Comparison of ENCODE assay signal across 7 cellular contexts in genomic region chrX:2608638-2609430, GRCh38.
DNase-seq lines count a peak whose midpoint lies in the region; ATAC-seq and TF ChIP-seq lines count a peak whose summit lies in the region.

No MANE protein-coding gene starts in this region.

- peak; percentile 81 for TF ChIP-seq POLR2A in GM18951 (IDR thresholded peaks at IDR 0.05; ENCODE audit: extremely low read depth, insufficient read depth, insufficient read length)
- no peak for TF ChIP-seq POLR2A in lower leg skin (IDR thresholded peaks at IDR 0.05)

- no peak for TF ChIP-seq CTCF in choroid plexus epithelial cell (conservative IDR thresholded peaks at IDR 0.05; ENCODE audit: low read depth, low read length)
- no peak for TF ChIP-seq CTCF in lower leg skin (IDR thresholded peaks at IDR 0.05)

- in situ Hi-C loops in GM18951 (cut with MboI; ENCODE audit: low sequenced_read_pairs, unreplicated experiment): no loop called here

- peak; percentile 94 for ATAC-seq in HG03135 (IDR thresholded peaks at IDR 0.05; ENCODE audit: unreplicated experiment)

- intact Hi-C loops in lower leg skin (cut with DNase I; ENCODE audit: low total_unique reads): no loop called here

- DNase-seq in T-helper 9 cell (peak; percentile 76), choroid plexus epithelial cell (ENCODE audit: low read depth) (peak; percentile 84), lower leg skin (ENCODE audit: low spot score in 2 of 2) (peak; percentile 82 to 96), NK-92 (lab: John Stamatoyannopoulos, UW; ENCODE audit: unreplicated experiment) (no peak)
- DNase-seq in stimulated activated CD4-positive, alpha-beta T cell treated with anti-CD3 and anti-CD28 coated beads, TNF-alpha, amount 100 ng/mL, for 4 hours (ENCODE audit: low read depth in 3 of 3): peak; percentile 76 to 82 (median 82)

- WGBS in lower leg skin, 2 donors: 0 to 1% methylated on average over 11 to 18 of the region's 63 CpGs

- H3K4me3 ChIP-seq in choroid plexus epithelial cell (ENCODE audit: low read depth, low read length) (peak overlapping the region; percentile 81), lower leg skin (ENCODE audit: low read depth, poor library complexity, severe bottlenecking) (peak overlapping the region; percentile 57)
